1 cellular context compared by ENCODE assay signal in the genomic region with DNA sequence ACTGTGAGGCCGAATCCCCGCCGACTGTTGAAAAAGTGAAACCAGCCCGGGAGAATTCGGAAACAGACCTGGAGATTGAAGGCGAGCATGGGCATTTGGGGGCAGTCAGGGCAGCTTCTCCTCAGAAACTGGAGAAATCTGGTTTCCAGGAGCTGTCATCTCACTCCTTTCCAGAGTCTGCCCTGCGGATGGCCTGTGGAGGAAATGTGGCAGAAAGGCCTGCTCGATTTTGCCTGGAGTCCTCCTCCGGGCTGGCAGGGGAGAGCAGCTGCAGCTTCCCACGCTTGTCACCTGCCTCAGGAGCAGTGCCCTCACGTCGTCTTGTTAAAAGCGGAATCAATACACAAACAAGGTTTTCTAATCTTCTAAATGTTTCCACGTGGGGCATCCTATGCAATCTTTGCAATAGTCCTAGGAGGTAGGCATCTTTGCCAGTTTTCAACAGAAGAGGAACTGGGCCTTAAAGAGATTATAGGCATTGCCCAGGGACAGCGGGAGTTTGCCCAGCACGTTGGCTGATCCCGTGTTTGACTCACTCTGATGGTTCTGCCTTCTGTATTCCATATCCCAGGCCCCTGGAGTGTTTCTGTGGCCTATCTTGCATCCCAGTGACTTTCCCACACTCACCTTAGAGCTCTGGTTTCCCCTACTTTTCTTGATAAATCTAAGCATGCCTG.
TF ChIP-seq lines count a peak whose summit lies in the region.

No MANE protein-coding gene starts in this region.

TF ChIP-seq in endothelial cell of umbilical vein, 7 proteins besides CTCF, POLR2A, EP300 and RAD21 (continued from another document):
- TF ChIP-seq MAX (IDR thresholded peaks at IDR 0.05; ENCODE audit: insufficient read depth, insufficient read length): no peak
- no peak for TF ChIP-seq FOS (IDR thresholded peaks at IDR 0.05; ENCODE audit: borderline replicate concordance, insufficient read depth, low read length)
- no peak for TF ChIP-seq GATA2 (IDR thresholded peaks at IDR 0.05; ENCODE audit: insufficient read depth, insufficient read length, low read depth, low read length)
- TF ChIP-seq JUN (IDR thresholded peaks at IDR 0.05; ENCODE audit: borderline replicate concordance, insufficient read depth, insufficient read length, low read depth): no peak
